Comparison of ENCODE assay signal across 19 cellular contexts in the genomic region with DNA sequence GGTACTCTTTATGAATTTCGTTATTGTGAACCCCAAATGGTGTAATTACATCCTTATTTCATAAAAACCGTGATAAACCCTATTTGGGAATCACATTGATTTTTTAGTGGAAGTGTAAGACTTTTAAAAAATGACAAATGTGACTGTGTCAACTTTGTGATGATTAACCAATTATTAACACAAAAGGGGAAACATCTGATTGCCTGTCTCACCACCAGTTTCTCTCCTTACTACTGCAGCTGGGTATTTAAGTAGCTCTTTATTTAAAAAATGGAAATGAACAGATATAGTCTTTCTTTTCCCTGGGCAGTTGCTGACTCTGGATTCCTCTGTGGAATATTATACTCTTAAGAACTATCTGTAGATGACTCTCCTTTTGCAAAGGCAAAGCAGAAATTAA. TPM values are rescaled to one million over a fixed set of nuclear protein-coding genes. Genes with fewer than 3 reads are reported as not detected.
DNase-seq lines count a peak whose midpoint lies in the region; ATAC-seq and TF ChIP-seq lines count a peak whose summit lies in the region.
"Had no signal": no experiment of that assay in that cellular context is flagged by ENCODE, and none has a peak within 500 bp of the region (broad histone marks: within the 10 kb centered on the region; RNA-seq: fewer than 3 reads in every experiment).

No MANE protein-coding gene starts in this region.

- TF ChIP-seq POLR2A in stomach (IDR thresholded peaks at IDR 0.05): no peak

- intact Hi-C loops in stomach (cut with DNase I; ENCODE audit: low total_unique reads): no loop called here
- intact Hi-C loops in CD8-positive, alpha-beta T cell (cut with DNase I, micrococcal nuclease): no loop called here

- H3K4me1 Mint-ChIP-seq in CD8-positive, alpha-beta T cell (ENCODE audit: low read depth): no peaks in the 10 kb centered on the region
- H3K4me1 Mint-ChIP-seq: CD8-positive, alpha-beta memory T cell had no signal

- ATAC-seq in GM18907 (IDR thresholded peaks at IDR 0.05; ENCODE audit: unreplicated experiment) (peak; percentile 67), GM21786 (IDR thresholded peaks at IDR 0.05; ENCODE audit: unreplicated experiment) (peak; percentile 42), HG03354 (IDR thresholded peaks at IDR 0.05; ENCODE audit: poor library complexity, severe bottlenecking, unreplicated experiment) (peak; percentile 66)
- no peak for ATAC-seq in CD8-positive, alpha-beta T cell
- ATAC-seq: GM12878 had no signal

- WGBS in stomach, 5 donors: 77 to 83% (median 79%) methylated on average over 2 of the region's 2 CpGs

- no peaks in the 10 kb centered on the region for H3K36me3 ChIP-seq in stomach
- no peaks in the 10 kb centered on the region for H3K36me3 ChIP-seq in CD8-positive, alpha-beta T cell (ENCODE audit: insufficient read depth, low read length)
- H3K36me3 ChIP-seq: BLaER1 treated with 17β-estradiol and CSF1 and Interleukin-3, amounts not matched to agents 10 nM and 100 nM; HAP-1 had no signal

- TF ChIP-seq CTCF in stomach (IDR thresholded peaks at IDR 0.05): no peak
- TF ChIP-seq CTCF in CD8-positive, alpha-beta T cell (IDR thresholded peaks at IDR 0.05): no peak

- CTCF ChIA-PET in CD8-positive, alpha-beta T cell (lab: Charles Lee): interaction anchor here (0.9 kb wide), 1 partner anchor 13 kb away, joined by 3 read pairs; no protein-coding TSS in a partner anchor

- no peak overlapping the region for H3K27ac ChIP-seq in stomach
- H3K27ac ChIP-seq in CD8-positive, alpha-beta T cell (ENCODE audit: low read depth, low read length): no peak overlapping the region
- H3K27ac ChIP-seq: BLaER1 treated with 17β-estradiol and CSF1 and Interleukin-3, amounts not matched to agents 10 nM and 100 nM; GM23248; HL-60; KMS-11 had no signal

- H3K27me3 ChIP-seq in stomach: no peaks in the 10 kb centered on the region
- no peaks in the 10 kb centered on the region for H3K27me3 ChIP-seq in CD8-positive, alpha-beta T cell (ENCODE audit: insufficient read depth, low read length)
- H3K27me3 ChIP-seq: BLaER1 treated with 17β-estradiol and CSF1 and Interleukin-3, amounts not matched to agents 10 nM and 100 nM had no signal

- H3K4me3 ChIP-seq in stomach: no peak overlapping the region
- no peak overlapping the region for H3K4me3 ChIP-seq in CD8-positive, alpha-beta T cell (ENCODE audit: low read depth, low read length)
- H3K4me3 ChIP-seq: BLaER1 treated with 17β-estradiol and CSF1 and Interleukin-3, amounts not matched to agents 10 nM and 100 nM; GM12878; GM23248; HAP-1 had no signal

- peaks cover 18% of the 10 kb centered on the region for H3K27me3 Mint-ChIP-seq in CD8-positive, alpha-beta T cell (ENCODE audit: low read depth)

- no peaks in the 10 kb centered on the region for H3K4me1 ChIP-seq in stomach
- no peaks in the 10 kb centered on the region for H3K4me1 ChIP-seq in CD8-positive, alpha-beta T cell (ENCODE audit: insufficient read depth, low read length)
- H3K4me1 ChIP-seq: HAP-1 had no signal

- no peak overlapping the region for H3K4me3 Mint-ChIP-seq in CD8-positive, alpha-beta T cell
- H3K4me3 Mint-ChIP-seq: B cell; CD8-positive, alpha-beta memory T cell had no signal

- DNase-seq in NCI-H1436 (lab: John Stamatoyannopoulos, UW) (no peak), stomach (no peak)
- DNase-seq in CD8-positive, alpha-beta T cell: no peak
- DNase-seq: CD8-positive, alpha-beta memory T cell; COR-L47; DMS 273 treated with DMSO at 0.1 percent for 48 hours; DMS53; DND-41; EL; GM23248 had no signal

- no peak overlapping the region for H3K27ac Mint-ChIP-seq in CD8-positive, alpha-beta T cell
- H3K27ac Mint-ChIP-seq: B cell; CD8-positive, alpha-beta memory T cell had no signal

- POLR2A ChIA-PET in CD8-positive, alpha-beta T cell (lab: Charles Lee): no interaction called here

- TF ChIP-seq EP300 in stomach (IDR thresholded peaks at IDR 0.05): no peak

- no peaks in the 10 kb centered on the region for H3K9me3 Mint-ChIP-seq in CD8-positive, alpha-beta T cell
- H3K9me3 Mint-ChIP-seq: CD8-positive, alpha-beta memory T cell had no signal

- no peaks in the 10 kb centered on the region for H3K36me3 Mint-ChIP-seq in CD8-positive, alpha-beta T cell
- H3K36me3 Mint-ChIP-seq: CD8-positive, alpha-beta memory T cell had no signal

- H3K9me3 ChIP-seq in stomach: no peaks in the 10 kb centered on the region
- no peaks in the 10 kb centered on the region for H3K9me3 ChIP-seq in CD8-positive, alpha-beta T cell (ENCODE audit: low read length)
- H3K9me3 ChIP-seq: BLaER1 treated with 17β-estradiol and CSF1 and Interleukin-3, amounts not matched to agents 10 nM and 100 nM; HAP-1 had no signal

RNA-seq across cellular contexts. Expression of gene RPE, which starts 11.6 kb away (rescaled TPM):
- total RNA-seq in stomach: 10 to 100 TPM in 3 of 5 donors, 1 to 10 TPM in 2; 1.2 to 91.2 (median 20.0) TPM
- polyA plus RNA-seq in stomach: 10 to 100 TPM; 15.0 to 25.1 (median 20.9) TPM
- 10 to 100 TPM in 1 of 2 experiments, 1 to 10 TPM in 1; 7.2 to 10.5 TPM for total RNA-seq in CD8-positive, alpha-beta T cell
